ENCODE assay signal across 8 cellular contexts in genomic region chr11:35166369-35167360, GRCh38. TPM values are rescaled to one million over a fixed set of nuclear protein-coding genes. Genes with fewer than 3 reads are reported as not detected.
DNase-seq lines count a peak whose midpoint lies in the region; ATAC-seq lines count a peak whose summit lies in the region.

No MANE protein-coding gene starts in this region.

- DNase-seq in activated T-cell treated with anti-CD3 and anti-CD28 coated beads, Interleukin-2, amount 50 U/mL, for 72 hours, result peak; percentile 66 to 68
- DNase-seq in glomerular visceral epithelial cell (ENCODE audit: extremely low spot score) (peak; percentile 85), ecto neural progenitor cell (ENCODE audit: low spot score) (no peak), NCI-H82 treated with DMSO at 0.1 percent for 48 hours (lab: John Stamatoyannopoulos, UW; ENCODE audit: unreplicated experiment) (no peak)
- peak; percentile 56 for DNase-seq in stimulated activated CD8-positive, alpha-beta memory T cell treated with anti-CD3 and anti-CD28 coated beads, Interleukin-4, amount 100 ng/mL, for 48 hours

- H3K9me3 Mint-ChIP-seq in activated T-cell treated with anti-CD3 and anti-CD28 coated beads, Interleukin-2, amount 50 U/mL, for 72 hours, result no peaks in the 10 kb centered on the region

- H3K36me3 Mint-ChIP-seq in activated T-cell treated with anti-CD3 and anti-CD28 coated beads, Interleukin-2, amount 50 U/mL, for 72 hours (ENCODE audit: insufficient read depth in 2 of 2), result peaks cover 7 to 13% of the 10 kb centered on the region in 2 donors

- peaks cover 97% of the 10 kb centered on the region for H3K4me1 Mint-ChIP-seq in activated T-cell treated with anti-CD3 and anti-CD28 coated beads, Interleukin-2, amount 50 U/mL, for 72 hours (ENCODE audit: low read depth)

- H3K27ac Mint-ChIP-seq in activated T-cell treated with anti-CD3 and anti-CD28 coated beads, Interleukin-2, amount 50 U/mL, for 72 hours, result peak overlapping the region; percentile 99

- H3K27me3 Mint-ChIP-seq in activated T-cell treated with anti-CD3 and anti-CD28 coated beads, Interleukin-2, amount 50 U/mL, for 72 hours (ENCODE audit: low read depth), result no peaks in the 10 kb centered on the region

- peak; percentile 3 for ATAC-seq in GM18867 (IDR thresholded peaks at IDR 0.05; ENCODE audit: unreplicated experiment)
- ATAC-seq in HG03095 (IDR thresholded peaks at IDR 0.05; ENCODE audit: unreplicated experiment), result peak; percentile 1
- peak; percentile 50 to 63 for ATAC-seq in activated T-cell treated with anti-CD3 and anti-CD28 coated beads, Interleukin-2, amount 50 U/mL, for 72 hours (replicated peaks in 1 of 2)
- ATAC-seq in GM21360 (IDR thresholded peaks at IDR 0.05; ENCODE audit: unreplicated experiment), result no peak

- peak overlapping the region; percentile 79 to 83 for H3K4me3 Mint-ChIP-seq in activated T-cell treated with anti-CD3 and anti-CD28 coated beads, Interleukin-2, amount 50 U/mL, for 72 hours

RNA-seq across cellular contexts. Expression of gene CD44, which starts 27.7 kb away (rescaled TPM):
- total RNA-seq in activated T-cell treated with anti-CD3 and anti-CD28 coated beads, Interleukin-2, amount 50 U/mL, for 72 hours, result 100 to 1,000 TPM; 385 to 504 TPM

Comparison
In these comparisons a context has a peak if more than half of its experiments do, and no peak if none do; other contexts are left out.
1. DNase-seq: peak in activated T-cell treated with anti-CD3 and anti-CD28 coated beads, Interleukin-2, amount 50 U/mL, for 72 hours (2 of 2), glomerular visceral epithelial cell (single experiment) and stimulated activated CD8-positive, alpha-beta memory T cell treated with anti-CD3 and anti-CD28 coated beads, Interleukin-4, amount 100 ng/mL, for 48 hours (single experiment); none in ecto neural progenitor cell (single experiment) and NCI-H82 treated with DMSO at 0.1 percent for 48 hours (single experiment).